In genomic region chr12:5808956-5809355, GRCh38 we compare ENCODE assay signal across 15 cellular contexts.
DNase-seq lines count a peak whose midpoint lies in the region; ATAC-seq and TF ChIP-seq lines count a peak whose summit lies in the region.
"Had no signal": no experiment of that assay in that cellular context is flagged by ENCODE, and none has a peak within 500 bp of the region (broad histone marks: within the 10 kb centered on the region; RNA-seq: fewer than 3 reads in every experiment).

No MANE protein-coding gene starts in this region.

- peak; percentile 97 for DNase-seq in EH (ENCODE audit: low read depth)
- peak; percentile 57 for DNase-seq in LoVo (ENCODE audit: low spot score)
- peak; percentile 68 for DNase-seq in epithelial cell of proximal tubule (ENCODE audit: low read depth)
- peak; percentile 97 for DNase-seq in renal cortical epithelial cell (ENCODE audit: low read depth)
- no peak for DNase-seq in activated gamma-delta T cell (lab: John Stamatoyannopoulos, UW)
- DNase-seq in posterior vena cava (ENCODE audit: low spot score): no peak
- no peak for DNase-seq in stimulated activated naive CD8-positive, alpha-beta T cell treated with anti-CD3 and anti-CD28 coated beads, Interleukin-15, amount 100 ng/mL, for 72 hours
- DNase-seq: activated CD4-positive, alpha-beta T cell treated with anti-CD3 and anti-CD28 coated beads for 1 hour; activated naive CD8-positive, alpha-beta T cell treated with anti-CD3 and anti-CD28 coated beads for 36 hours; activated T-cell treated with anti-CD3 and anti-CD28 coated beads for 4 hours; kidney; naive thymus-derived CD8-positive, alpha-beta T cell; T-cell had no signal

- TF ChIP-seq CTCF in epithelial cell of proximal tubule (conservative IDR thresholded peaks at IDR 0.05; ENCODE audit: low read depth, low read length): no peak

- no peaks in the 10 kb centered on the region for H3K4me1 Mint-ChIP-seq in stimulated activated naive CD8-positive, alpha-beta T cell treated with anti-CD3 and anti-CD28 coated beads, Interleukin-15, amount 100 ng/mL, for 72 hours
- H3K4me1 Mint-ChIP-seq: activated naive CD8-positive, alpha-beta T cell treated with anti-CD3 and anti-CD28 coated beads for 36 hours; T-cell had no signal

- no peaks in the 10 kb centered on the region for H3K27me3 Mint-ChIP-seq in stimulated activated naive CD8-positive, alpha-beta T cell treated with anti-CD3 and anti-CD28 coated beads, Interleukin-15, amount 100 ng/mL, for 72 hours

- no peak overlapping the region for H3K4me3 Mint-ChIP-seq in stimulated activated naive CD8-positive, alpha-beta T cell treated with anti-CD3 and anti-CD28 coated beads, Interleukin-15, amount 100 ng/mL, for 72 hours
- H3K4me3 Mint-ChIP-seq: activated naive CD8-positive, alpha-beta T cell treated with anti-CD3 and anti-CD28 coated beads for 36 hours; naive thymus-derived CD8-positive, alpha-beta T cell; T-cell had no signal

- H3K9me3 Mint-ChIP-seq in stimulated activated naive CD8-positive, alpha-beta T cell treated with anti-CD3 and anti-CD28 coated beads, Interleukin-15, amount 100 ng/mL, for 72 hours: no peaks in the 10 kb centered on the region
- H3K9me3 Mint-ChIP-seq: activated naive CD8-positive, alpha-beta T cell treated with anti-CD3 and anti-CD28 coated beads for 36 hours; T-cell had no signal

- ATAC-seq in stimulated activated naive CD8-positive, alpha-beta T cell treated with anti-CD3 and anti-CD28 coated beads, Interleukin-15, amount 100 ng/mL, for 72 hours: no peak
- no peak for ATAC-seq in HG03460 (IDR thresholded peaks at IDR 0.05; ENCODE audit: unreplicated experiment)
- ATAC-seq: naive thymus-derived CD8-positive, alpha-beta T cell; sciatic nerve; T-cell had no signal

- intact Hi-C loops in posterior vena cava (cut with DNase I): no loop called here

- H3K27ac Mint-ChIP-seq in stimulated activated naive CD8-positive, alpha-beta T cell treated with anti-CD3 and anti-CD28 coated beads, Interleukin-15, amount 100 ng/mL, for 72 hours: no peak overlapping the region
- H3K27ac Mint-ChIP-seq: activated naive CD8-positive, alpha-beta T cell treated with anti-CD3 and anti-CD28 coated beads for 36 hours; naive thymus-derived CD8-positive, alpha-beta T cell; T-cell had no signal

- no peak overlapping the region for H3K4me3 ChIP-seq in epithelial cell of proximal tubule (ENCODE audit: low read depth, low read length)

Comparison
In these comparisons a context has a peak if more than half of its experiments do, and no peak if none do; other contexts are left out.
1. DNase-seq: peak in EH (single experiment), LoVo (single experiment), epithelial cell of proximal tubule (single experiment) and renal cortical epithelial cell (single experiment); none in activated gamma-delta T cell (single experiment), posterior vena cava (single experiment) and stimulated activated naive CD8-positive, alpha-beta T cell treated with anti-CD3 and anti-CD28 coated beads, Interleukin-15, amount 100 ng/mL, for 72 hours (0 of 2).